ENCODE assay signal across 23 cellular contexts in genomic region chr15:84889313-84889990, GRCh38. TPM values are rescaled to one million over a fixed set of nuclear protein-coding genes. Genes with fewer than 3 reads are reported as not detected.
"Had no signal": no experiment of that assay in that cellular context is flagged by ENCODE, and none has a peak within 500 bp of the region (broad histone marks: within the 10 kb centered on the region; RNA-seq: fewer than 3 reads in every experiment).

No MANE protein-coding gene starts in this region.

- ATAC-seq: activated T-cell treated with anti-CD3 and anti-CD28 coated beads, Interleukin-2, amount 50 U/mL, for 4 hours; foreskin keratinocyte; heart left ventricle; left cardiac atrium; sciatic nerve; T-cell had no signal

- H3K4me3 Mint-ChIP-seq: activated naive CD8-positive, alpha-beta T cell; activated T-cell treated with anti-CD3 and anti-CD28 coated beads, Interleukin-2, amount 50 U/mL, for 4 hours; central memory CD8-positive, alpha-beta T cell; neural crest cell; T-cell had no signal

- H3K27ac ChIP-seq: brain microvascular endothelial cell, coronary artery, foreskin keratinocyte, heart left ventricle, ovary, spleen, stomach, testis had no signal

- H3K4me1 ChIP-seq: foreskin keratinocyte, spleen, stomach had no signal

- H3K9me3 Mint-ChIP-seq: activated T-cell treated with anti-CD3 and anti-CD28 coated beads, Interleukin-2, amount 50 U/mL, for 4 hours; central memory CD8-positive, alpha-beta T cell; neural crest cell; T-cell had no signal

- H3K4me1 Mint-ChIP-seq: central memory CD8-positive, alpha-beta T cell; T-cell had no signal

- H3K36me3 ChIP-seq: brain microvascular endothelial cell, heart left ventricle, ovary, spleen, stomach had no signal

- H3K27me3 ChIP-seq: brain microvascular endothelial cell, foreskin keratinocyte, heart left ventricle, ovary, testis had no signal

- H3K27ac Mint-ChIP-seq: activated naive CD8-positive, alpha-beta T cell; T-cell had no signal

- H3K4me3 ChIP-seq: coronary artery, heart left ventricle, lung, ovary, spleen, stomach, testis had no signal

- H3K9me3 ChIP-seq: heart left ventricle, ovary, spleen, stomach, testis had no signal

- H3K36me3 Mint-ChIP-seq: activated naive CD8-positive, alpha-beta T cell; T-cell had no signal

- DNase-seq: activated CD4-positive, alpha-beta T cell treated with anti-CD3 and anti-CD28 coated beads, Interleukin-2, amount 50 U/mL, for 48 hours; activated CD4-positive, CD25-positive, alpha-beta regulatory T cell treated with anti-CD3 and anti-CD28 coated beads, Interleukin-2, amount 50 U/mL, for 72 hours; activated effector memory CD4-positive, alpha-beta T cell treated with anti-CD3 and anti-CD28 coated beads, Interleukin-2, amount 50 U/mL, for 16 hours; activated T-cell treated with anti-CD3 and anti-CD28 coated beads, Interleukin-2, amount 50 U/mL, for 4 hours; brain microvascular endothelial cell; effector CD8-positive, alpha-beta T cell; foreskin keratinocyte; heart left ventricle; left cardiac atrium; ovary; spleen; stomach; T-cell; T-helper 9 cell; testis had no signal

RNA-seq across cellular contexts. Expression of gene SLC28A1, which starts 5.0 kb away (rescaled TPM):
- total RNA-seq: activated T-cell treated with anti-CD3 and anti-CD28 coated beads, Interleukin-2, amount 50 U/mL, for 4 hours; foreskin keratinocyte; neural crest cell; pulmonary artery endothelial cell; T-cell; ureter had no signal
- polyA plus RNA-seq: foreskin keratinocyte, lung, stomach had no signal
